1 cellular context compared by ENCODE assay signal in genomic region chrX:103101280-103102042, GRCh38.
A peak's percentile ranks its signal among the peaks of the same experiment; 100 is the strongest.
TF ChIP-seq lines count a peak whose summit lies in the region.

No MANE protein-coding gene starts in this region.

TF ChIP-seq in K562, 482 proteins besides CTCF, POLR2A, EP300 and RAD21 (continued from another document and continues in another):
- TF ChIP-seq ZBTB9 (CRISPR knock-in tag; IDR thresholded peaks at IDR 0.05) (no peak), ZFP36 (IDR thresholded peaks at IDR 0.05; ENCODE audit: low read depth, low read length, partially characterized antibody) (no peak), BRF1 (IDR thresholded peaks at IDR 0.05; ENCODE audit: borderline replicate concordance, extremely low read depth, insufficient read length) (no peak), FOXJ2 (tag; IDR thresholded peaks at IDR 0.05) (peak; percentile 88), SMARCC2 (IDR thresholded peaks at IDR 0.05; ENCODE audit: low read depth) (peak; percentile 90), ARID1B (IDR thresholded peaks at IDR 0.05) (peak; percentile 99), E2F4 (CRISPR knock-in tag; IDR thresholded peaks at IDR 0.05; ENCODE audit: low read depth) (no peak), CHAMP1 (IDR thresholded peaks at IDR 0.05) (peak; percentile 89), RFX7 (CRISPR knock-in tag; IDR thresholded peaks at IDR 0.05) (no peak), STAG1 (CRISPR knock-in tag; IDR thresholded peaks at IDR 0.05; ENCODE audit: borderline replicate concordance) (no peak), GTF2A2 (tag; IDR thresholded peaks at IDR 0.05) (no peak), THAP12 (CRISPR knock-in tag; IDR thresholded peaks at IDR 0.05) (no peak), NR2C2 (CRISPR knock-in tag; IDR thresholded peaks at IDR 0.05) (no peak), NR2C2 (tag; IDR thresholded peaks at IDR 0.05) (peak; percentile 20; the same call in 1 of the 2 replicates), BRCA1 (IDR thresholded peaks at IDR 0.05) (no peak), BRCA1 (CRISPR knock-in tag; IDR thresholded peaks at IDR 0.05) (no peak), ARID3A (IDR thresholded peaks at IDR 0.05; ENCODE audit: borderline replicate concordance, low read depth, low read length) (no peak), RB1 (IDR thresholded peaks at IDR 0.05; ENCODE audit: low read depth) (no peak), NR2F6 (CRISPR knock-in tag; IDR thresholded peaks at IDR 0.05) (no peak), C11orf30 (IDR thresholded peaks at IDR 0.05; ENCODE audit: low read depth) (0 out of 2 replicates have a peak, but pooled peaks have one; percentile 5), USF1 (CRISPR knock-in tag; IDR thresholded peaks at IDR 0.05) (no peak), MCM2 (IDR thresholded peaks at IDR 0.05; ENCODE audit: low read depth) (no peak), AFF1 (IDR thresholded peaks at IDR 0.05; ENCODE audit: low read depth in 1 of 2, partially characterized antibody in 2 of 2) (peak in 1 of 2 experiments; percentile 80), SRSF9 (IDR thresholded peaks at IDR 0.05; ENCODE audit: borderline replicate concordance, low read depth, low read length) (no peak), CEBPG (CRISPR knock-in tag; IDR thresholded peaks at IDR 0.05) (no peak), CEBPG (tag; conservative IDR thresholded peaks at IDR 0.05 in 1 of 2, IDR thresholded peaks at IDR 0.05 in 1 of 2) (no peak), COPS2 (conservative IDR thresholded peaks at IDR 0.05) (no peak), ZNF668 (CRISPR knock-in tag; IDR thresholded peaks at IDR 0.05) (no peak), RBM15 (IDR thresholded peaks at IDR 0.05; ENCODE audit: insufficient read depth, low read length) (no peak), ZNF57 (CRISPR knock-in tag; IDR thresholded peaks at IDR 0.05) (no peak), ESRRB (CRISPR knock-in tag; IDR thresholded peaks at IDR 0.05; ENCODE audit: borderline replicate concordance) (no peak), ZNF518B (CRISPR knock-in tag; IDR thresholded peaks at IDR 0.05) (no peak), ZNF717 (CRISPR knock-in tag; IDR thresholded peaks at IDR 0.05) (no peak), SMAD2 (IDR thresholded peaks at IDR 0.05; ENCODE audit: low read depth, low read length) (no peak), HSF4 (CRISPR knock-in tag; IDR thresholded peaks at IDR 0.05; ENCODE audit: borderline replicate concordance) (no peak), ATF4 (CRISPR knock-in tag; IDR thresholded peaks at IDR 0.05) (no peak), PRDM10 (IDR thresholded peaks at IDR 0.05; ENCODE audit: partially characterized antibody) (no peak), TOE1 (IDR thresholded peaks at IDR 0.05; ENCODE audit: borderline replicate concordance) (peak; percentile 35; the same call in 1 of the 2 replicates), TOE1 (CRISPR knock-in tag; IDR thresholded peaks at IDR 0.05; ENCODE audit: borderline replicate concordance, low read depth) (no peak)
